Comparison of ENCODE assay signal across 14 cellular contexts in the genomic region with DNA sequence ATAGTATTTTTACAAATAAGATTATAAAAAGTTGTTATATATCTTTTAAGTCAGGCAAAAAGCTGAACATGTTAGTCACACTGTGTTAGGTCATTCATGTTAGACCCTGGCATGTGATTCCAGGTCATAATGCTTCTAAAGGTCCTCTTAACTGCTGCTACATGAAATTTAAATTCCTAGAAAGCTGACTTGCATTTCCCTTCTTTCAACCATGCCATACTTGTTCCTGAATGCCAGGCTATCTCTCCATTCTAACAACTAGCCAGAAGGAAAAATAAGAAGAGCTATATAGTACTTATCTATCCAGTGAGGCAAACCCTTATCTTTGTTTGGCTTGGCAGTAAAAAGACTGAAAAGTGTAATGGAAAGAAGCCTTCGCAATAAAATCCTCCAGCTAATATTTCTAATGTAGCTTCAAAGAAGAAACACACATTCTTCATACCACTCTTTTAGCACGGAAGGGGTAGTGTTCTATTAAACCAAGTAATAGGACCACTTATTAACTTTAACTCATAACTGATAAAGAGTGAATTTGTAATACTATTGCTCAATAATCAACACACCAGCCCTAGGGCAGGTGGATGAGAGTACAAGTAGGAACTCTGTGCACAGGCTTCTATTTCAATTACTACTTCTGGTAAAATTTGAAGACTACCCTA.
DNase-seq lines count a peak whose midpoint lies in the region; ATAC-seq and TF ChIP-seq lines count a peak whose summit lies in the region.
"Had no signal": no experiment of that assay in that cellular context is flagged by ENCODE, and none has a peak within 500 bp of the region (broad histone marks: within the 10 kb centered on the region; RNA-seq: fewer than 3 reads in every experiment).

No MANE protein-coding gene starts in this region.

- H3K4me3 Mint-ChIP-seq in brain: peak overlapping the region; percentile 19 to 93 (median 88)
- H3K4me3 Mint-ChIP-seq: activated CD4-positive, alpha-beta memory T cell treated with anti-CD3 and anti-CD28 coated beads for 36 hours; CD4-positive, CD25-positive, alpha-beta regulatory T cell had no signal

- TF ChIP-seq CTCF in brain (conservative IDR thresholded peaks at IDR 0.05): no peak
- no peak for TF ChIP-seq CTCF in left lung (IDR thresholded peaks at IDR 0.05)
- TF ChIP-seq CTCF in smooth muscle cell (IDR thresholded peaks at IDR 0.05; ENCODE audit: borderline replicate concordance, insufficient read depth, poor library complexity, severe bottlenecking): no peak

- peak overlapping the region in 4 of 5 experiments; percentile 38 to 88 (median 84) for H3K27ac Mint-ChIP-seq in brain
- H3K27ac Mint-ChIP-seq: activated CD4-positive, alpha-beta memory T cell treated with anti-CD3 and anti-CD28 coated beads for 36 hours; CD4-positive, CD25-positive, alpha-beta regulatory T cell had no signal

- H3K36me3 Mint-ChIP-seq in brain: no peaks in the 10 kb centered on the region
- H3K36me3 Mint-ChIP-seq: activated CD4-positive, alpha-beta memory T cell treated with anti-CD3 and anti-CD28 coated beads for 36 hours; CD4-positive, CD25-positive, alpha-beta regulatory T cell had no signal

- DNase-seq in NCI-H2196 treated with DMSO at 0.1 percent for 48 hours (lab: John Stamatoyannopoulos, UW; ENCODE audit: unreplicated experiment) (peak; percentile 11), NCI-H2196 (lab: John Stamatoyannopoulos, UW; ENCODE audit: unreplicated experiment) (no peak), left lung (no peak), smooth muscle cell (lab: John Stamatoyannopoulos, UW; ENCODE audit: unreplicated experiment) (no peak), SK-N-DZ (ENCODE audit: low spot score) (no peak), SJCRH30 (no peak)
- DNase-seq: activated CD4-positive, alpha-beta memory T cell treated with anti-CD3 and anti-CD28 coated beads for 36 hours; amniotic stem cell; CD4-positive, CD25-positive, alpha-beta regulatory T cell; mammary epithelial cell had no signal

- 19% methylated on average over 2 of the region's 2 CpGs for WGBS in smooth muscle cell (ENCODE audit: low lambda C conversion rate)

- H3K27ac ChIP-seq in left lung (peak overlapping the region in 1 of 2 donors; percentile 43), smooth muscle cell (ENCODE audit: low read depth) (no peak overlapping the region), SJCRH30 (no peak overlapping the region)
- H3K27ac ChIP-seq: coronary artery, SK-N-MC had no signal

- H3K27me3 ChIP-seq in left lung (no peaks in the 10 kb centered on the region), smooth muscle cell (ENCODE audit: low read depth) (no peaks in the 10 kb centered on the region), SJCRH30 (no peaks in the 10 kb centered on the region)

- no peak overlapping the region for H3K9ac ChIP-seq in smooth muscle cell (ENCODE audit: low read depth)

- ATAC-seq in left lung (peak; percentile 39), HG03342 (IDR thresholded peaks at IDR 0.05; ENCODE audit: unreplicated experiment) (no peak)

- no peak overlapping the region for H2AFZ ChIP-seq in smooth muscle cell (ENCODE audit: low read depth)

- H3K27me3 Mint-ChIP-seq in brain: no peaks in the 10 kb centered on the region
- H3K27me3 Mint-ChIP-seq: CD4-positive, CD25-positive, alpha-beta regulatory T cell had no signal

- H3K9me3 Mint-ChIP-seq in brain: no peaks in the 10 kb centered on the region
- H3K9me3 Mint-ChIP-seq: activated CD4-positive, alpha-beta memory T cell treated with anti-CD3 and anti-CD28 coated beads for 36 hours had no signal

- peaks cover 97% of the 10 kb centered on the region for H3K4me1 Mint-ChIP-seq in brain
- H3K4me1 Mint-ChIP-seq: CD4-positive, CD25-positive, alpha-beta regulatory T cell had no signal

- H3K36me3 ChIP-seq in left lung: no peaks in the 10 kb centered on the region
- H3K36me3 ChIP-seq in smooth muscle cell (ENCODE audit: low read depth): no peaks in the 10 kb centered on the region
- H3K36me3 ChIP-seq in SJCRH30: no peaks in the 10 kb centered on the region

- H3K79me2 ChIP-seq in smooth muscle cell (ENCODE audit: low read depth): no peaks in the 10 kb centered on the region

- no peaks in the 10 kb centered on the region for H3K9me3 ChIP-seq in left lung
- no peaks in the 10 kb centered on the region for H3K9me3 ChIP-seq in smooth muscle cell (replicated peaks; ENCODE audit: low read depth)
- H3K9me3 ChIP-seq in SJCRH30 (replicated peaks): no peaks in the 10 kb centered on the region

- H3K4me1 ChIP-seq in left lung (no peaks in the 10 kb centered on the region), smooth muscle cell (ENCODE audit: low read depth) (peaks cover 10% of the 10 kb centered on the region), SJCRH30 (peaks cover 17% of the 10 kb centered on the region)

- intact Hi-C loops in left lung (cut with DNase I): no loop called here

- H3K4me3 ChIP-seq in left lung: peak overlapping the region in 1 of 2 donors; percentile 29
- H3K4me3 ChIP-seq in smooth muscle cell: no peak overlapping the region
- no peak overlapping the region for H3K4me3 ChIP-seq in SJCRH30
- H3K4me3 ChIP-seq: coronary artery, SK-N-MC had no signal

- H4K20me1 ChIP-seq in smooth muscle cell (ENCODE audit: low read depth): peaks cover 84% of the 10 kb centered on the region

- peak overlapping the region; percentile 4 for H3K4me2 ChIP-seq in smooth muscle cell

- H3F3A ChIP-seq in smooth muscle cell (ENCODE audit: low read depth): no peaks in the 10 kb centered on the region
